9 cellular contexts compared by ENCODE assay signal in genomic region chr9:130327070-130327780, GRCh38.
A peak's percentile ranks its signal among the peaks of the same experiment; 100 is the strongest.
DNase-seq lines count a peak whose midpoint lies in the region; ATAC-seq and TF ChIP-seq lines count a peak whose summit lies in the region.
"Had no signal": no experiment of that assay in that cellular context is flagged by ENCODE, and none has a peak within 500 bp of the region (broad histone marks: within the 10 kb centered on the region; RNA-seq: fewer than 3 reads in every experiment).

No MANE protein-coding gene starts in this region.

- H3F3A ChIP-seq in neural progenitor cell (ENCODE audit: low read depth) = no peaks in the 10 kb centered on the region

- H3K9me3 Mint-ChIP-seq in neural progenitor cell = no peaks in the 10 kb centered on the region
- H3K9me3 Mint-ChIP-seq in CD4-positive, alpha-beta memory T cell = peaks cover 0 to 1% (median 0%) of the 10 kb centered on the region in 8 donors

- no peaks in the 10 kb centered on the region for H3K36me3 Mint-ChIP-seq in neural progenitor cell
- no peaks in the 10 kb centered on the region for H3K36me3 Mint-ChIP-seq in CD4-positive, alpha-beta memory T cell

- ATAC-seq in GM19467 (IDR thresholded peaks at IDR 0.05; ENCODE audit: unreplicated experiment) = no peak

- POLR2A ChIA-PET in CD4-positive, alpha-beta memory T cell (lab: Charles Lee; ENCODE audit: partially characterized antibody) = no interaction called here

- peak; percentile 74 for DNase-seq in BE2C
- peak; percentile 87 for DNase-seq in HuH-7 (ENCODE audit: low spot score)
- no peak for DNase-seq in cardiac fibroblast (ENCODE audit: low read depth in 2 of 2)
- DNase-seq in neural progenitor cell (ENCODE audit: low spot score) = peak; percentile 61
- no peak for DNase-seq in ascending aorta (ENCODE audit: low spot score in 2 of 2)
- no peak for DNase-seq in CD4-positive, alpha-beta memory T cell
- no peak for DNase-seq in hepatic stellate cell (ENCODE audit: low spot score)

- no peak overlapping the region for H3K4me3 Mint-ChIP-seq in neural progenitor cell
- no peak overlapping the region for H3K4me3 Mint-ChIP-seq in CD4-positive, alpha-beta memory T cell

- H3K27me3 Mint-ChIP-seq in neural progenitor cell (ENCODE audit: insufficient read depth, low read depth) = peaks cover 16% of the 10 kb centered on the region
- peaks cover 30 to 31% of the 10 kb centered on the region in 2 donors for H3K27me3 Mint-ChIP-seq in CD4-positive, alpha-beta memory T cell

- H3K36me3 ChIP-seq in BE2C (no peaks in the 10 kb centered on the region), neural progenitor cell (no peaks in the 10 kb centered on the region), ascending aorta (no peaks in the 10 kb centered on the region)
- H3K36me3 ChIP-seq in CD4-positive, alpha-beta memory T cell (ENCODE audit: insufficient read depth, low read length) = no peaks in the 10 kb centered on the region
- H3K36me3 ChIP-seq: SJSA1 had no signal

- peak overlapping the region; percentile 58 for H3K4me3 ChIP-seq in BE2C (ENCODE audit: low read depth, low read length)
- H3K4me3 ChIP-seq in cardiac fibroblast (replicated peaks in 1 of 2; ENCODE audit: low read depth in 2 of 2, low read length in 2 of 2) = no peak overlapping the region
- no peak overlapping the region for H3K4me3 ChIP-seq in neural progenitor cell
- no peak overlapping the region for H3K4me3 ChIP-seq in ascending aorta
- no peak overlapping the region for H3K4me3 ChIP-seq in CD4-positive, alpha-beta memory T cell (ENCODE audit: low read length in 2 of 2)
- H3K4me3 ChIP-seq: SJSA1 had no signal

- CTCF ChIA-PET in CD4-positive, alpha-beta memory T cell (lab: Charles Lee; ENCODE audit: partially characterized antibody) = no interaction called here

- H3K27me3 ChIP-seq in BE2C = no peaks in the 10 kb centered on the region
- no peaks in the 10 kb centered on the region for H3K27me3 ChIP-seq in neural progenitor cell
- H3K27me3 ChIP-seq in ascending aorta = peaks cover 9% of the 10 kb centered on the region
- H3K27me3 ChIP-seq in CD4-positive, alpha-beta memory T cell (ENCODE audit: insufficient read depth, low read length) = no peaks in the 10 kb centered on the region

- H2AFZ ChIP-seq in neural progenitor cell (replicated peaks) = no peak overlapping the region

- no peak overlapping the region for H3K27ac Mint-ChIP-seq in neural progenitor cell
- H3K27ac Mint-ChIP-seq in CD4-positive, alpha-beta memory T cell = no peak overlapping the region

- no peaks in the 10 kb centered on the region for H3K9me3 ChIP-seq in BE2C
- H3K9me3 ChIP-seq in neural progenitor cell (ENCODE audit: low read depth) = no peaks in the 10 kb centered on the region
- no peaks in the 10 kb centered on the region for H3K9me3 ChIP-seq in ascending aorta
- H3K9me3 ChIP-seq in CD4-positive, alpha-beta memory T cell (ENCODE audit: control insufficient read depth in 1 of 2, low read length in 2 of 2) = no peaks in the 10 kb centered on the region
- H3K9me3 ChIP-seq: SJSA1 had no signal

- intact Hi-C loops in ascending aorta (cut with DNase I) = no loop called here
- intact Hi-C loops in CD4-positive, alpha-beta memory T cell (cut with micrococcal nuclease) = no loop called here

- H3K9ac ChIP-seq in neural progenitor cell = no peak overlapping the region

- H3K4me2 ChIP-seq in neural progenitor cell = no peak overlapping the region

- H4K20me1 ChIP-seq in neural progenitor cell (ENCODE audit: low read depth) = no peaks in the 10 kb centered on the region

- H3K4me1 ChIP-seq in BE2C (peaks cover 30% of the 10 kb centered on the region), neural progenitor cell (peaks cover 8% of the 10 kb centered on the region), ascending aorta (no peaks in the 10 kb centered on the region)
- H3K4me1 ChIP-seq in CD4-positive, alpha-beta memory T cell (ENCODE audit: insufficient read depth, low read length) = no peaks in the 10 kb centered on the region

- H3K27ac ChIP-seq in neural progenitor cell (no peak overlapping the region), ascending aorta (no peak overlapping the region)
- no peak overlapping the region for H3K27ac ChIP-seq in CD4-positive, alpha-beta memory T cell (ENCODE audit: low read depth, low read length)
- H3K27ac ChIP-seq: SJSA1 had no signal

- peaks cover 11% of the 10 kb centered on the region for H3K4me1 Mint-ChIP-seq in neural progenitor cell
- H3K4me1 Mint-ChIP-seq in CD4-positive, alpha-beta memory T cell = peaks cover 0 to 2% (median under 1%) of the 10 kb centered on the region in 4 donors

- TF ChIP-seq CTCF in BE2C (IDR thresholded peaks at IDR 0.05; ENCODE audit: low read depth, low read length) (peak; percentile 74), cardiac fibroblast (IDR thresholded peaks at IDR 0.05; ENCODE audit: low read depth, low read length) (peak; percentile 48), neural progenitor cell (IDR thresholded peaks at IDR 0.05) (peak; percentile 60), ascending aorta (IDR thresholded peaks at IDR 0.05) (peak in 1 of 3 experiments; percentile 6)

- no peaks in the 10 kb centered on the region for H3K79me2 ChIP-seq in neural progenitor cell (ENCODE audit: low read depth)

Comparison
In these comparisons a context has a peak if more than half of its experiments do, and no peak if none do; other contexts are left out.
1. DNase-seq: peak in BE2C (single experiment), HuH-7 (single experiment) and neural progenitor cell (single experiment); none in cardiac fibroblast (0 of 2), ascending aorta (0 of 2), CD4-positive, alpha-beta memory T cell (0 of 5) and hepatic stellate cell (single experiment).